Comparison of ENCODE assay signal across 2 cellular contexts in the genomic region with DNA sequence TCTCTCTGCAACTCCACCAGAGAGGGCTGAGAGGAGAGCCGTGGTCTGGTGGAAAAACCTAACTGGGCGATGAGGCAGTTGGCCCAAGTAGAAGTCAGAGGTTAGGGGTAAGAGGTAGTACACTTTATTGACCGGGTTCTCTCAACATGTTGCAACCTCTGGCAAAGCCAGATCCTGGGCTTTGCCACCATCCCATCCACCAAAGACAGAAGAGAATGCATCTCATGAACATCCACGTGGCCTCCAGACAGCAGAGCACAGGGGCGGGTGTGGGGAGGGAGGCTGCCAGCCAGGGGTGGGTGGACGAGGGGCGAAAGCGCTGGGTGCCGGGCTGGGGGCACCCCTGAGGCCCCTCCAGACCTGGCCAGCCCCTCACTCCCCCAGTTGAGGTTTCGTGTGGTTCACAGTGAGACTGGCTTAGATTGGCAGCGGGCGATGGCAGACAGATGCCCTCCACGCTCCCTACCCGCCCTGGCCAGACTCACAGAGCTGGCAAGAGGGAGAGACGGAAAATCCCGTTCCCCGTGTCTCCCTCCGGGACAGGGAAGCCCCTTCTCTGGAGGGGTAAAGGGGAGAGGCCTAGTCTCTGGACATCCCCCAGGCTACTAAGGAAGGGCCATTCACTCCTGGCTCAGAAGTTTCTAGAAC.
A peak's percentile ranks its signal among the peaks of the same experiment; 100 is the strongest.
TF ChIP-seq lines count a peak whose summit lies in the region.

No MANE protein-coding gene starts in this region.

TF ChIP-seq in liver, 16 proteins besides CTCF, POLR2A, EP300 and RAD21:
- TF ChIP-seq TAF1 (conservative IDR thresholded peaks at IDR 0.05) (no peak), FOXA1 (IDR thresholded peaks at IDR 0.05) (peak; percentile 6), HNF4A (conservative IDR thresholded peaks at IDR 0.05) (peak in 1 of 2 donors; percentile 61), GABPA (IDR thresholded peaks at IDR 0.05 in 1 of 2, conservative IDR thresholded peaks at IDR 0.05 in 1 of 2) (no peak), NR2F2 (IDR thresholded peaks at IDR 0.05) (no peak), YY1 (IDR thresholded peaks at IDR 0.05) (peak; percentile 35), EGR1 (IDR thresholded peaks at IDR 0.05; ENCODE audit: low read depth in 2 of 2) (no peak), FOXA2 (IDR thresholded peaks at IDR 0.05) (no peak), RXRA (IDR thresholded peaks at IDR 0.05) (peak; percentile 30 to 84), JUND (IDR thresholded peaks at IDR 0.05) (no peak)
- TF ChIP-seq, protein P1, sequence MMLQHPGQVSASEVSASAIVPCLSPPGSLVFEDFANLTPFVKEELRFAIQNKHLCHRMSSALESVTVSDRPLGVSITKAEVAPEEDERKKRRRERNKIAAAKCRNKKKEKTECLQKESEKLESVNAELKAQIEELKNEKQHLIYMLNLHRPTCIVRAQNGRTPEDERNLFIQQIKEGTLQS (IDR thresholded peaks at IDR 0.05): no peak
- TF ChIP-seq, protein P2, sequence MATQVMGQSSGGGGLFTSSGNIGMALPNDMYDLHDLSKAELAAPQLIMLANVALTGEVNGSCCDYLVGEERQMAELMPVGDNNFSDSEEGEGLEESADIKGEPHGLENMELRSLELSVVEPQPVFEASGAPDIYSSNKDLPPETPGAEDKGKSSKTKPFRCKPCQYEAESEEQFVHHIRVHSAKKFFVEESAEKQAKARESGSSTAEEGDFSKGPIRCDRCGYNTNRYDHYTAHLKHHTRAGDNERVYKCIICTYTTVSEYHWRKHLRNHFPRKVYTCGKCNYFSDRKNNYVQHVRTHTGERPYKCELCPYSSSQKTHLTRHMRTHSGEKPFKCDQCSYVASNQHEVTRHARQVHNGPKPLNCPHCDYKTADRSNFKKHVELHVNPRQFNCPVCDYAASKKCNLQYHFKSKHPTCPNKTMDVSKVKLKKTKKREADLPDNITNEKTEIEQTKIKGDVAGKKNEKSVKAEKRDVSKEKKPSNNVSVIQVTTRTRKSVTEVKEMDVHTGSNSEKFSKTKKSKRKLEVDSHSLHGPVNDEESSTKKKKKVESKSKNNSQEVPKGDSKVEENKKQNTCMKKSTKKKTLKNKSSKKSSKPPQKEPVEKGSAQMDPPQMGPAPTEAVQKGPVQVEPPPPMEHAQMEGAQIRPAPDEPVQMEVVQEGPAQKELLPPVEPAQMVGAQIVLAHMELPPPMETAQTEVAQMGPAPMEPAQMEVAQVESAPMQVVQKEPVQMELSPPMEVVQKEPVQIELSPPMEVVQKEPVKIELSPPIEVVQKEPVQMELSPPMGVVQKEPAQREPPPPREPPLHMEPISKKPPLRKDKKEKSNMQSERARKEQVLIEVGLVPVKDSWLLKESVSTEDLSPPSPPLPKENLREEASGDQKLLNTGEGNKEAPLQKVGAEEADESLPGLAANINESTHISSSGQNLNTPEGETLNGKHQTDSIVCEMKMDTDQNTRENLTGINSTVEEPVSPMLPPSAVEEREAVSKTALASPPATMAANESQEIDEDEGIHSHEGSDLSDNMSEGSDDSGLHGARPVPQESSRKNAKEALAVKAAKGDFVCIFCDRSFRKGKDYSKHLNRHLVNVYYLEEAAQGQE (IDR thresholded peaks at IDR 0.05): no peak

TF ChIP-seq in HepG2, 621 proteins besides CTCF, POLR2A, EP300 and RAD21:
- TF ChIP-seq IRF2 (CRISPR knock-in tag; IDR thresholded peaks at IDR 0.05) (no peak), MAFF (IDR thresholded peaks at IDR 0.05; ENCODE audit: low read depth, low read length) (no peak), ZNF180 (CRISPR knock-in tag; IDR thresholded peaks at IDR 0.05; ENCODE audit: borderline replicate concordance, low read depth) (no peak), PLRG1 (conservative IDR thresholded peaks at IDR 0.05) (no peak), PHF21A (CRISPR knock-in tag; IDR thresholded peaks at IDR 0.05) (no peak), ZNF12 (CRISPR knock-in tag; IDR thresholded peaks at IDR 0.05) (no peak), ZNF547 (CRISPR knock-in tag; IDR thresholded peaks at IDR 0.05) (no peak), PTBP1 (IDR thresholded peaks at IDR 0.05; ENCODE audit: low read depth, low read length, poor library complexity, severe bottlenecking) (no peak), ELF1 (CRISPR knock-in tag; IDR thresholded peaks at IDR 0.05) (no peak)
- TF ChIP-seq, protein P3, sequence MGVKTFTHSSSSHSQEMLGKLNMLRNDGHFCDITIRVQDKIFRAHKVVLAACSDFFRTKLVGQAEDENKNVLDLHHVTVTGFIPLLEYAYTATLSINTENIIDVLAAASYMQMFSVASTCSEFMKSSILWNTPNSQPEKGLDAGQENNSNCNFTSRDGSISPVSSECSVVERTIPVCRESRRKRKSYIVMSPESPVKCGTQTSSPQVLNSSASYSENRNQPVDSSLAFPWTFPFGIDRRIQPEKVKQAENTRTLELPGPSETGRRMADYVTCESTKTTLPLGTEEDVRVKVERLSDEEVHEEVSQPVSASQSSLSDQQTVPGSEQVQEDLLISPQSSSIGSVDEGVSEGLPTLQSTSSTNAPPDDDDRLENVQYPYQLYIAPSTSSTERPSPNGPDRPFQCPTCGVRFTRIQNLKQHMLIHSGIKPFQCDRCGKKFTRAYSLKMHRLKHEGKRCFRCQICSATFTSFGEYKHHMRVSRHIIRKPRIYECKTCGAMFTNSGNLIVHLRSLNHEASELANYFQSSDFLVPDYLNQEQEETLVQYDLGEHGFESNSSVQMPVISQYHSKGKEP (CRISPR knock-in tag; IDR thresholded peaks at IDR 0.05): no peak
- TF ChIP-seq, protein P4, sequence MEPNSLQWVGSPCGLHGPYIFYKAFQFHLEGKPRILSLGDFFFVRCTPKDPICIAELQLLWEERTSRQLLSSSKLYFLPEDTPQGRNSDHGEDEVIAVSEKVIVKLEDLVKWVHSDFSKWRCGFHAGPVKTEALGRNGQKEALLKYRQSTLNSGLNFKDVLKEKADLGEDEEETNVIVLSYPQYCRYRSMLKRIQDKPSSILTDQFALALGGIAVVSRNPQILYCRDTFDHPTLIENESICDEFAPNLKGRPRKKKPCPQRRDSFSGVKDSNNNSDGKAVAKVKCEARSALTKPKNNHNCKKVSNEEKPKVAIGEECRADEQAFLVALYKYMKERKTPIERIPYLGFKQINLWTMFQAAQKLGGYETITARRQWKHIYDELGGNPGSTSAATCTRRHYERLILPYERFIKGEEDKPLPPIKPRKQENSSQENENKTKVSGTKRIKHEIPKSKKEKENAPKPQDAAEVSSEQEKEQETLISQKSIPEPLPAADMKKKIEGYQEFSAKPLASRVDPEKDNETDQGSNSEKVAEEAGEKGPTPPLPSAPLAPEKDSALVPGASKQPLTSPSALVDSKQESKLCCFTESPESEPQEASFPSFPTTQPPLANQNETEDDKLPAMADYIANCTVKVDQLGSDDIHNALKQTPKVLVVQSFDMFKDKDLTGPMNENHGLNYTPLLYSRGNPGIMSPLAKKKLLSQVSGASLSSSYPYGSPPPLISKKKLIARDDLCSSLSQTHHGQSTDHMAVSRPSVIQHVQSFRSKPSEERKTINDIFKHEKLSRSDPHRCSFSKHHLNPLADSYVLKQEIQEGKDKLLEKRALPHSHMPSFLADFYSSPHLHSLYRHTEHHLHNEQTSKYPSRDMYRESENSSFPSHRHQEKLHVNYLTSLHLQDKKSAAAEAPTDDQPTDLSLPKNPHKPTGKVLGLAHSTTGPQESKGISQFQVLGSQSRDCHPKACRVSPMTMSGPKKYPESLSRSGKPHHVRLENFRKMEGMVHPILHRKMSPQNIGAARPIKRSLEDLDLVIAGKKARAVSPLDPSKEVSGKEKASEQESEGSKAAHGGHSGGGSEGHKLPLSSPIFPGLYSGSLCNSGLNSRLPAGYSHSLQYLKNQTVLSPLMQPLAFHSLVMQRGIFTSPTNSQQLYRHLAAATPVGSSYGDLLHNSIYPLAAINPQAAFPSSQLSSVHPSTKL (CRISPR knock-in tag; IDR thresholded peaks at IDR 0.05): no peak
- TF ChIP-seq, protein P5, sequence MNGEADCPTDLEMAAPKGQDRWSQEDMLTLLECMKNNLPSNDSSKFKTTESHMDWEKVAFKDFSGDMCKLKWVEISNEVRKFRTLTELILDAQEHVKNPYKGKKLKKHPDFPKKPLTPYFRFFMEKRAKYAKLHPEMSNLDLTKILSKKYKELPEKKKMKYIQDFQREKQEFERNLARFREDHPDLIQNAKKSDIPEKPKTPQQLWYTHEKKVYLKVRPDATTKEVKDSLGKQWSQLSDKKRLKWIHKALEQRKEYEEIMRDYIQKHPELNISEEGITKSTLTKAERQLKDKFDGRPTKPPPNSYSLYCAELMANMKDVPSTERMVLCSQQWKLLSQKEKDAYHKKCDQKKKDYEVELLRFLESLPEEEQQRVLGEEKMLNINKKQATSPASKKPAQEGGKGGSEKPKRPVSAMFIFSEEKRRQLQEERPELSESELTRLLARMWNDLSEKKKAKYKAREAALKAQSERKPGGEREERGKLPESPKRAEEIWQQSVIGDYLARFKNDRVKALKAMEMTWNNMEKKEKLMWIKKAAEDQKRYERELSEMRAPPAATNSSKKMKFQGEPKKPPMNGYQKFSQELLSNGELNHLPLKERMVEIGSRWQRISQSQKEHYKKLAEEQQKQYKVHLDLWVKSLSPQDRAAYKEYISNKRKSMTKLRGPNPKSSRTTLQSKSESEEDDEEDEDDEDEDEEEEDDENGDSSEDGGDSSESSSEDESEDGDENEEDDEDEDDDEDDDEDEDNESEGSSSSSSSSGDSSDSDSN (CRISPR knock-in tag; IDR thresholded peaks at IDR 0.05): no peak
